ENCODE assay signal across 9 cellular contexts in genomic region chr18:25233582-25234362, GRCh38.
A peak's percentile ranks its signal among the peaks of the same experiment; 100 is the strongest.
DNase-seq lines count a peak whose midpoint lies in the region; ATAC-seq and TF ChIP-seq lines count a peak whose summit lies in the region.
"Had no signal": no experiment of that assay in that cellular context is flagged by ENCODE, and none has a peak within 500 bp of the region (broad histone marks: within the 10 kb centered on the region; RNA-seq: fewer than 3 reads in every experiment).

No MANE protein-coding gene starts in this region.

- no peak overlapping the region for H4K5ac ChIP-seq in mesendoderm (ENCODE audit: low read length)

- peaks cover 17% of the 10 kb centered on the region for H3K4me1 ChIP-seq in mesendoderm (ENCODE audit: control insufficient read depth, low read depth, low read length)
- H3K4me1 ChIP-seq in upper lobe of right lung, result peaks cover 24% of the 10 kb centered on the region
- H3K4me1 ChIP-seq: A549 had no signal

- no peaks in the 10 kb centered on the region for H3K79me2 ChIP-seq in mesendoderm (ENCODE audit: control insufficient read depth, insufficient read depth, low read length)

- no peak overlapping the region for H4K8ac ChIP-seq in mesendoderm (ENCODE audit: low read depth, low read length)

- peaks cover 3% of the 10 kb centered on the region for H3K79me1 ChIP-seq in mesendoderm (ENCODE audit: low read length)

- intact Hi-C loops in upper lobe of right lung (cut with DNase I), result no loop called here

- no peak overlapping the region for H2BK15ac ChIP-seq in mesendoderm (replicated peaks; ENCODE audit: low read depth)

- peak; percentile 71 for DNase-seq in NOMO-1 treated with DMSO at 0.1 percent for 48 hours (lab: John Stamatoyannopoulos, UW; ENCODE audit: unreplicated experiment)
- no peak for DNase-seq in NOMO-1 treated with dmso at 0.1 percent for 144 hours (lab: John Stamatoyannopoulos, UW; ENCODE audit: unreplicated experiment)
- DNase-seq in epithelial cell of proximal tubule (ENCODE audit: low read depth), result no peak
- peak; percentile 86 for DNase-seq in mesendoderm
- no peak for DNase-seq in upper lobe of right lung
- DNase-seq in activated CD8-positive, alpha-beta memory T cell treated with anti-CD3 and anti-CD28 coated beads for 24 hours, result no peak
- DNase-seq in RKO (ENCODE audit: low spot score), result no peak

- H3K4ac ChIP-seq in mesendoderm (ENCODE audit: low read depth, low read length), result no peak overlapping the region

- H3K9ac ChIP-seq in mesendoderm (ENCODE audit: low read length), result no peak overlapping the region

- H3K18ac ChIP-seq in mesendoderm (ENCODE audit: low read length), result no peak overlapping the region

- ATAC-seq in upper lobe of right lung (no peak), HG02970 (IDR thresholded peaks at IDR 0.05; ENCODE audit: low FRiP score, unreplicated experiment) (no peak)
- ATAC-seq: A549 had no signal

- H3K23ac ChIP-seq in mesendoderm (ENCODE audit: low read length), result no peak overlapping the region

- no peak overlapping the region for H3K56ac ChIP-seq in mesendoderm (ENCODE audit: low read length)

- H3K4me2 ChIP-seq in mesendoderm (ENCODE audit: low read length), result no peak overlapping the region
- H3K4me2 ChIP-seq: A549 had no signal

- H3K9me3 ChIP-seq in upper lobe of right lung, result no peaks in the 10 kb centered on the region
- H3K9me3 ChIP-seq: A549 had no signal

- H2BK120ac ChIP-seq in mesendoderm (ENCODE audit: low read depth, low read length), result no peak overlapping the region

- no peaks in the 10 kb centered on the region for H3K27me3 ChIP-seq in mesendoderm (ENCODE audit: insufficient read depth, low read length, poor library complexity)
- no peaks in the 10 kb centered on the region for H3K27me3 ChIP-seq in upper lobe of right lung

- no peak for TF ChIP-seq CTCF in epithelial cell of proximal tubule (conservative IDR thresholded peaks at IDR 0.05; ENCODE audit: low read depth, low read length)
- TF ChIP-seq CTCF in upper lobe of right lung (IDR thresholded peaks at IDR 0.05), result no peak

- H3K27ac ChIP-seq in mesendoderm (ENCODE audit: low read depth, low read length) (no peak overlapping the region), upper lobe of right lung (peak overlapping the region; percentile 28)
- H3K27ac ChIP-seq: A549 had no signal

- H3K4me3 ChIP-seq in epithelial cell of proximal tubule (ENCODE audit: low read depth, low read length) (peak overlapping the region; percentile 31), mesendoderm (ENCODE audit: low read length) (no peak overlapping the region), upper lobe of right lung (no peak overlapping the region)
- H3K4me3 ChIP-seq: A549 had no signal

- H2AK5ac ChIP-seq in mesendoderm (ENCODE audit: low read length), result no peak overlapping the region

- no peak overlapping the region for H2BK5ac ChIP-seq in mesendoderm (ENCODE audit: low read length)

- no peaks in the 10 kb centered on the region for H3K36me3 ChIP-seq in mesendoderm (ENCODE audit: control insufficient read depth, insufficient read depth, low read length)
- no peaks in the 10 kb centered on the region for H3K36me3 ChIP-seq in upper lobe of right lung

- no CpG with 5 or more reads among the region's 12 CpGs for WGBS in mesendoderm (ENCODE audit: extremely low coverage, insufficient coverage, low lambda C conversion rate)

Comparison
In these comparisons a context has a peak if more than half of its experiments do, and no peak if none do; other contexts are left out.
1. DNase-seq: peak in NOMO-1 treated with DMSO at 0.1 percent for 48 hours (single experiment) and mesendoderm (single experiment); none in NOMO-1 treated with dmso at 0.1 percent for 144 hours (single experiment), epithelial cell of proximal tubule (single experiment), upper lobe of right lung (single experiment), activated CD8-positive, alpha-beta memory T cell treated with anti-CD3 and anti-CD28 coated beads for 24 hours (single experiment) and RKO (single experiment).